26 cellular contexts compared by ENCODE assay signal in genomic region chr21:26118928-26119540, GRCh38. TPM values are rescaled to one million over a fixed set of nuclear protein-coding genes. Genes with fewer than 3 reads are reported as not detected.
A peak's percentile ranks its signal among the peaks of the same experiment; 100 is the strongest.
DNase-seq lines count a peak whose midpoint lies in the region; ATAC-seq and TF ChIP-seq lines count a peak whose summit lies in the region.
"Had no signal": no experiment of that assay in that cellular context is flagged by ENCODE, and none has a peak within 500 bp of the region (broad histone marks: within the 10 kb centered on the region; RNA-seq: fewer than 3 reads in every experiment).

No MANE protein-coding gene starts in this region.

- H3K36me3 ChIP-seq in HUES48 (ENCODE audit: control insufficient read depth, insufficient read depth, low read length) (no peaks in the 10 kb centered on the region), tibial nerve (no peaks in the 10 kb centered on the region), gastrocnemius medialis (no peaks in the 10 kb centered on the region)
- H3K36me3 ChIP-seq: esophagus muscularis mucosa, lower lobe of right lung, neural progenitor cell had no signal

- peaks cover 91% of the 10 kb centered on the region for H3K4me1 Mint-ChIP-seq in brain
- peaks cover 14 to 40% (median 18%) of the 10 kb centered on the region in 3 donors for H3K4me1 Mint-ChIP-seq in naive B cell

- TF ChIP-seq POLR2A in tibial nerve (IDR thresholded peaks at IDR 0.05) (no peak), gastrocnemius medialis (IDR thresholded peaks at IDR 0.05) (no peak)

- H3K27me3 Mint-ChIP-seq in brain (no peaks in the 10 kb centered on the region), naive B cell (no peaks in the 10 kb centered on the region)
- H3K27me3 Mint-ChIP-seq: activated CD4-positive, alpha-beta memory T cell treated with anti-CD3 and anti-CD28 coated beads for 36 hours; dendritic cell treated with granulocyte-macrophage colony-stimulating factor and Interleukin-4, amounts not matched to agents 40 ng/mL and 50 ng/mL, for 4 days had no signal

- in situ Hi-C loops in gastrocnemius medialis (cut with MboI; ENCODE audit: low sequenced_read_pairs in 4 of 4) = no loop called here

- H3K27ac Mint-ChIP-seq in brain = peak overlapping the region in 4 of 5 experiments; percentile 22 to 92 (median 34)
- H3K27ac Mint-ChIP-seq in naive B cell = peak overlapping the region in 1 of 6 donors; percentile 13
- H3K27ac Mint-ChIP-seq: activated CD4-positive, alpha-beta memory T cell treated with anti-CD3 and anti-CD28 coated beads for 36 hours; activated naive CD4-positive, alpha-beta T cell treated with anti-CD3 and anti-CD28 coated beads for 36 hours; dendritic cell treated with granulocyte-macrophage colony-stimulating factor and Interleukin-4, amounts not matched to agents 40 ng/mL and 50 ng/mL, for 4 days; neural progenitor cell had no signal

- peaks cover 0 to 4% (median 0%) of the 10 kb centered on the region in 5 experiments for H3K9me3 Mint-ChIP-seq in brain
- H3K9me3 Mint-ChIP-seq in naive B cell = no peaks in the 10 kb centered on the region
- H3K9me3 Mint-ChIP-seq: activated CD4-positive, alpha-beta memory T cell treated with anti-CD3 and anti-CD28 coated beads for 36 hours; activated naive CD4-positive, alpha-beta T cell treated with anti-CD3 and anti-CD28 coated beads for 36 hours; dendritic cell treated with granulocyte-macrophage colony-stimulating factor and Interleukin-4, amounts not matched to agents 40 ng/mL and 50 ng/mL, for 4 days had no signal

- intact Hi-C loops in gastrocnemius medialis (cut with DNase I; ENCODE audit: low total_unique reads) (no loop called here), Right ventricle myocardium inferior (cut with DNase I) (no loop called here)

- WGBS in tibial nerve, 2 donors = 48 to 57% methylated on average over 2 of the region's 2 CpGs

- H3K4me1 ChIP-seq in HUES48 (ENCODE audit: control insufficient read depth, insufficient read depth, low read length) = peaks cover 68% of the 10 kb centered on the region
- H3K4me1 ChIP-seq in tibial nerve = peaks cover 0 to 75% (median 22%) of the 10 kb centered on the region in 4 donors
- peaks cover 6 to 15% of the 10 kb centered on the region in 2 donors for H3K4me1 ChIP-seq in gastrocnemius medialis
- H3K4me1 ChIP-seq: parathyroid adenoma had no signal

- H3K27me3 ChIP-seq in HUES48 (ENCODE audit: control insufficient read depth, insufficient read depth, low read length) (no peaks in the 10 kb centered on the region), tibial nerve (no peaks in the 10 kb centered on the region), gastrocnemius medialis (no peaks in the 10 kb centered on the region)
- H3K27me3 ChIP-seq: body of pancreas, esophagus muscularis mucosa, neural progenitor cell had no signal

- TF ChIP-seq CTCF in brain (conservative IDR thresholded peaks at IDR 0.05) (no peak), tibial nerve (IDR thresholded peaks at IDR 0.05) (no peak), gastrocnemius medialis (IDR thresholded peaks at IDR 0.05 in 4 of 5, conservative IDR thresholded peaks at IDR 0.05 in 1 of 5) (no peak)

- H3K4me3 Mint-ChIP-seq in brain (no peak overlapping the region), naive B cell (peak overlapping the region in 4 of 8 donors; percentile 22 to 45 (median 33))
- H3K4me3 Mint-ChIP-seq: activated CD4-positive, alpha-beta memory T cell treated with anti-CD3 and anti-CD28 coated beads for 36 hours; activated naive CD4-positive, alpha-beta T cell treated with anti-CD3 and anti-CD28 coated beads for 36 hours; dendritic cell treated with granulocyte-macrophage colony-stimulating factor and Interleukin-4, amounts not matched to agents 40 ng/mL and 50 ng/mL, for 4 days; neural progenitor cell had no signal

- H3K27ac ChIP-seq in HUES48 (ENCODE audit: low read depth, low read length) = peak overlapping the region; percentile 3
- H3K27ac ChIP-seq in tibial nerve = peak overlapping the region; percentile 80 to 88 (median 86)
- no peak overlapping the region for H3K27ac ChIP-seq in gastrocnemius medialis
- H3K27ac ChIP-seq: lower lobe of right lung, neural progenitor cell, parathyroid adenoma had no signal

- H3K9me3 ChIP-seq in HUES48 (ENCODE audit: control insufficient read depth, insufficient read depth, low read length) = no peaks in the 10 kb centered on the region
- no peaks in the 10 kb centered on the region for H3K9me3 ChIP-seq in tibial nerve
- H3K9me3 ChIP-seq in gastrocnemius medialis = no peaks in the 10 kb centered on the region
- H3K9me3 ChIP-seq: body of pancreas, esophagus muscularis mucosa, lower lobe of right lung had no signal

- no peak overlapping the region for H3K9ac ChIP-seq in HUES48 (ENCODE audit: low read depth, low read length)
- H3K9ac ChIP-seq: neural progenitor cell, parathyroid adenoma had no signal

- peak; percentile 42 to 62 for ATAC-seq in naive B cell (ENCODE audit: low read depth in 2 of 2)
- no peak for ATAC-seq in activated CD4-positive, CD25-positive, alpha-beta regulatory T cell treated with anti-CD3 and anti-CD28 coated beads, Interleukin-2, amount 50 U/mL, for 24 hours
- no peak for ATAC-seq in gastrocnemius medialis
- no peak for ATAC-seq in Right ventricle myocardium inferior
- ATAC-seq: body of pancreas; lower lobe of right lung; stimulated activated naive CD8-positive, alpha-beta T cell treated with anti-CD3 and anti-CD28 coated beads, Interleukin-15, Interleukin-2, amounts not matched to agents 100 U/mL and 50 U/mL, for 24 hours had no signal

- H3K36me3 Mint-ChIP-seq in brain = peaks cover 11% of the 10 kb centered on the region
- H3K36me3 Mint-ChIP-seq in naive B cell = no peaks in the 10 kb centered on the region
- H3K36me3 Mint-ChIP-seq: activated CD4-positive, alpha-beta memory T cell treated with anti-CD3 and anti-CD28 coated beads for 36 hours had no signal

- no peak for TF ChIP-seq EP300 in tibial nerve (IDR thresholded peaks at IDR 0.05)

- H3K4me3 ChIP-seq in HUES48 (ENCODE audit: low read depth, low read length) = no peak overlapping the region
- no peak overlapping the region for H3K4me3 ChIP-seq in tibial nerve
- no peak overlapping the region for H3K4me3 ChIP-seq in gastrocnemius medialis
- H3K4me3 ChIP-seq: body of pancreas, esophagus muscularis mucosa, lower lobe of right lung, neural progenitor cell had no signal

- peak; percentile 7 for DNase-seq in naive B cell
- DNase-seq in tibial nerve (ENCODE audit: low spot score in 2 of 2) = no peak
- no peak for DNase-seq in gastrocnemius medialis
- DNase-seq in Right ventricle myocardium inferior (ENCODE audit: missing footprints) = no peak
- DNase-seq: activated CD4-positive, alpha-beta memory T cell treated with anti-CD3 and anti-CD28 coated beads for 36 hours; activated CD4-positive, alpha-beta T cell treated with anti-CD3 and anti-CD28 coated beads for 1 hour; activated naive CD4-positive, alpha-beta T cell treated with anti-CD3 and anti-CD28 coated beads for 36 hours; body of pancreas; C1 segment of cervical spinal cord; COR-L47; foreskin fibroblast; IMR-90; lower lobe of right lung; NCI-H1048; NCI-H1694; NCI-H82; small intestine; stimulated activated naive CD8-positive, alpha-beta T cell treated with anti-CD3 and anti-CD28 coated beads, Interleukin-15, Interleukin-2, amounts not matched to agents 100 U/mL and 50 U/mL, for 24 hours; T-helper 1 cell had no signal

RNA-seq across cellular contexts. Expression of gene APP, which starts 51.5 kb away (rescaled TPM):
- 1,114 TPM for polyA plus RNA-seq in brain (ENCODE audit: insufficient read depth, low read depth, low replicate concordance)
- polyA plus RNA-seq in naive B cell (ENCODE audit: low read depth in 6 of 6) = 10 to 100 TPM; 20.0 to 40.2 (median 30.7) TPM
- 100 to 1,000 TPM; 271 to 327 (median 293) TPM for total RNA-seq in tibial nerve
- total RNA-seq in gastrocnemius medialis = 10 to 100 TPM; 45.8 to 73.2 (median 70.1) TPM
- 321 TPM for total RNA-seq in Right ventricle myocardium inferior

Comparison
In these comparisons a context has a peak if more than half of its experiments do, and no peak if none do; other contexts are left out.
1. H3K27ac ChIP-seq: peak in HUES48 (single experiment) and tibial nerve (4 of 4); none in gastrocnemius medialis (0 of 4).
2. ATAC-seq: peak in naive B cell (2 of 2); none in activated CD4-positive, CD25-positive, alpha-beta regulatory T cell treated with anti-CD3 and anti-CD28 coated beads, Interleukin-2, amount 50 U/mL, for 24 hours (0 of 2), gastrocnemius medialis (0 of 2) and Right ventricle myocardium inferior (single experiment).